ENCODE assay signal across 21 cellular contexts in genomic region chr1:19628879-19629278, GRCh38. TPM values are rescaled to one million over a fixed set of nuclear protein-coding genes. Genes with fewer than 3 reads are reported as not detected.
DNase-seq lines count a peak whose midpoint lies in the region; ATAC-seq and TF ChIP-seq lines count a peak whose summit lies in the region.
"Had no signal": no experiment of that assay in that cellular context is flagged by ENCODE, and none has a peak within 500 bp of the region (broad histone marks: within the 10 kb centered on the region; RNA-seq: fewer than 3 reads in every experiment).

No MANE protein-coding gene starts in this region.

- peaks cover 4% of the 10 kb centered on the region for H3K4me1 ChIP-seq in A673 (ENCODE audit: insufficient read depth, low read length, poor library complexity, severe bottlenecking)
- peaks cover 16% of the 10 kb centered on the region for H3K4me1 ChIP-seq in GM23338 (ENCODE audit: insufficient read depth)
- H3K4me1 ChIP-seq in prostate gland (replicated peaks), result peaks cover 2% of the 10 kb centered on the region
- H3K4me1 ChIP-seq in OCI-LY7 (ENCODE audit: insufficient read depth, low read length, poor library complexity, severe bottlenecking), result no peaks in the 10 kb centered on the region
- H3K4me1 ChIP-seq: A549; BLaER1 treated with 17β-estradiol and CSF1 and Interleukin-3, amounts not matched to agents 10 nM and 100 nM had no signal

- H3K4me3 Mint-ChIP-seq in GM23338, result no peak overlapping the region
- H3K4me3 Mint-ChIP-seq: CD8-positive, alpha-beta memory T cell had no signal

- peaks cover 30% of the 10 kb centered on the region; the same call in 2 of the 3 replicates for H3K36me3 Mint-ChIP-seq in GM23338 (ENCODE audit: low read depth)

- H2AFZ ChIP-seq in GM23338 (no peak overlapping the region), OCI-LY7 (ENCODE audit: low read length) (no peak overlapping the region)

- peak overlapping the region; percentile 11; the same call in 1 of the 2 replicates for H3K4me2 ChIP-seq in GM23338
- no peak overlapping the region for H3K4me2 ChIP-seq in OCI-LY7 (ENCODE audit: low read length)
- H3K4me2 ChIP-seq: A549; BLaER1 treated with 17β-estradiol and CSF1 and Interleukin-3, amounts not matched to agents 10 nM and 100 nM had no signal

- peaks cover 1% of the 10 kb centered on the region for H4K20me1 ChIP-seq in GM23338 (replicated peaks; ENCODE audit: insufficient read depth)
- no peaks in the 10 kb centered on the region for H4K20me1 ChIP-seq in OCI-LY7 (ENCODE audit: insufficient read depth, low read length)

- POLR2A ChIA-PET in A673 (lab: Charles Lee; ENCODE audit: low non-redundant PET), result interaction anchor here (0.6 kb wide), 1 partner anchor 206 kb away, joined by 3 read pairs; no protein-coding TSS in a partner anchor
- POLR2A ChIA-PET in OCI-LY7 (lab: Charles Lee), result interaction anchor here (1.2 kb wide), 1 partner anchor 40 kb away, joined by 3 read pairs; no protein-coding TSS in a partner anchor

- TF ChIP-seq POLR2A in prostate gland (IDR thresholded peaks at IDR 0.05), result no peak

- H3K9me2 ChIP-seq in GM23338 (ENCODE audit: insufficient read depth), result no peaks in the 10 kb centered on the region
- no peaks in the 10 kb centered on the region for H3K9me2 ChIP-seq in OCI-LY7 (ENCODE audit: insufficient read depth, low read length)

- H3K27ac Mint-ChIP-seq in GM23338, result peak overlapping the region; percentile 65; the same call in 1 of the 2 replicates

- intact Hi-C loops in A673 (cut with micrococcal nuclease; ENCODE audit: unreplicated experiment), result no loop called here
- intact Hi-C loops in prostate gland (cut with DNase I), result no loop called here
- intact Hi-C loops in OCI-LY7 (cut with micrococcal nuclease; ENCODE audit: unreplicated experiment), result no loop called here

- no peak for DNase-seq in A673 (ENCODE audit: low spot score)
- peak; percentile 27 for DNase-seq in GM23338 (ENCODE audit: low spot score)
- DNase-seq in globus pallidus (ENCODE audit: low spot score), result peak; percentile 46
- DNase-seq in prostate gland (ENCODE audit: low spot score), result peak; percentile 33
- no peak for DNase-seq in NCI-H524 treated with DMSO at 0.1 percent for 48 hours (lab: John Stamatoyannopoulos, UW)
- no peak for DNase-seq in OCI-LY7 (ENCODE audit: low spot score)
- DNase-seq in UCSD-AML1 (lab: John Stamatoyannopoulos, UW; ENCODE audit: unreplicated experiment), result no peak
- DNase-seq: CD8-positive, alpha-beta memory T cell; IMR-90; Karpas-422; MG63; NCI-H1048; NCI-H1436 treated with DMSO at 0.1 percent for 48 hours; NCI-H2029 treated with DMSO at 0.1 percent for 48 hours; NCI-H446 treated with DMSO at 0.1 percent for 48 hours; NCI-H748 treated with DMSO at 0.1 percent for 48 hours; NK-92 treated with Interleukin-12 subunit alpha and Interleukin-12 subunit beta, amount 100 ng/mL, for 24 hours; Right ventricle myocardium superior had no signal

- no peaks in the 10 kb centered on the region for H3F3A ChIP-seq in GM23338 (replicated peaks; ENCODE audit: low read depth)

- no peaks in the 10 kb centered on the region for H3K27me3 ChIP-seq in A673 (replicated peaks; ENCODE audit: insufficient read depth, low read depth, low read length, poor library complexity)
- H3K27me3 ChIP-seq in GM23338 (ENCODE audit: insufficient read depth), result no peaks in the 10 kb centered on the region
- H3K27me3 ChIP-seq in prostate gland (replicated peaks; ENCODE audit: insufficient read depth), result no peaks in the 10 kb centered on the region
- H3K27me3 ChIP-seq: BLaER1 treated with 17β-estradiol and CSF1 and Interleukin-3, amounts not matched to agents 10 nM and 100 nM; MG63 had no signal

- H3K36me3 ChIP-seq in A673 (ENCODE audit: insufficient read depth, low read length, poor library complexity, severe bottlenecking) (peaks cover 15% of the 10 kb centered on the region), GM23338 (ENCODE audit: insufficient read depth) (peaks cover 7% of the 10 kb centered on the region), prostate gland (peaks cover 0 to 4% of the 10 kb centered on the region in 2 donors), OCI-LY7 (ENCODE audit: insufficient read depth, low read length) (peaks cover 51% of the 10 kb centered on the region)

- TF ChIP-seq CTCF in A673 (conservative IDR thresholded peaks at IDR 0.05; ENCODE audit: low read depth, low read length), result no peak
- no peak for TF ChIP-seq CTCF in GM23338 (conservative IDR thresholded peaks at IDR 0.05; ENCODE audit: low read depth in 2 of 2)
- no peak for TF ChIP-seq CTCF in prostate gland (IDR thresholded peaks at IDR 0.05)
- TF ChIP-seq CTCF in OCI-LY7 (conservative IDR thresholded peaks at IDR 0.05; ENCODE audit: low read length), result no peak

- H3K4me3 ChIP-seq in A673 (ENCODE audit: low read depth, low read length, poor library complexity, severe bottlenecking) (no peak overlapping the region), GM23338 (no peak overlapping the region), prostate gland (no peak overlapping the region), OCI-LY7 (ENCODE audit: low read depth, low read length, poor library complexity, severe bottlenecking) (no peak overlapping the region)
- H3K4me3 ChIP-seq: A549; BLaER1 treated with 17β-estradiol and CSF1 and Interleukin-3, amounts not matched to agents 10 nM and 100 nM; MG63 had no signal

- ATAC-seq in GM23338, result peak; percentile 57
- no peak for ATAC-seq in HG03354 (IDR thresholded peaks at IDR 0.05; ENCODE audit: poor library complexity, severe bottlenecking, unreplicated experiment)
- ATAC-seq: A549 had no signal

- no peaks in the 10 kb centered on the region for H3K9me3 Mint-ChIP-seq in GM23338
- H3K9me3 Mint-ChIP-seq: CD8-positive, alpha-beta memory T cell had no signal

- H3K27me3 Mint-ChIP-seq in GM23338 (ENCODE audit: insufficient read depth, low read depth, poor library complexity), result peaks cover 3% of the 10 kb centered on the region
- H3K27me3 Mint-ChIP-seq: CD8-positive, alpha-beta memory T cell had no signal

- CTCF ChIA-PET in A673 (lab: Charles Lee), result no interaction called here
- CTCF ChIA-PET in OCI-LY7 (lab: Charles Lee; ENCODE audit: unreplicated experiment), result no interaction called here

- H3K27ac ChIP-seq in A673 (ENCODE audit: low read depth, low read length, poor library complexity, severe bottlenecking), result peak overlapping the region; percentile 62
- 0 out of 2 replicates have a peak overlapping the region, but pooled peaks have one; percentile 39 for H3K27ac ChIP-seq in GM23338 (ENCODE audit: low read depth)
- H3K27ac ChIP-seq in prostate gland, result peak overlapping the region; percentile 47 to 53
- H3K27ac ChIP-seq in OCI-LY7 (ENCODE audit: low read depth, low read length, poor library complexity, severe bottlenecking), result no peak overlapping the region
- H3K27ac ChIP-seq: A549; BLaER1 treated with 17β-estradiol and CSF1 and Interleukin-3, amounts not matched to agents 10 nM and 100 nM had no signal

- 22% methylated on average over 3 of the region's 3 CpGs for WGBS in prostate gland

- no peaks in the 10 kb centered on the region for H3K9me3 ChIP-seq in A673 (ENCODE audit: low read depth, low read length, poor library complexity, severe bottlenecking)
- no peaks in the 10 kb centered on the region for H3K9me3 ChIP-seq in prostate gland
- no peaks in the 10 kb centered on the region for H3K9me3 ChIP-seq in OCI-LY7 (ENCODE audit: low read length)
- H3K9me3 ChIP-seq: A549; BLaER1 treated with 17β-estradiol and CSF1 and Interleukin-3, amounts not matched to agents 10 nM and 100 nM; MG63 had no signal

- BruUV-seq in A673 (replicated peaks; lab: Mats Ljungman, UMichigan) (no TSS peak), OCI-LY7 (replicated peaks; lab: Mats Ljungman, UMichigan) (no TSS peak)

- H3K79me2 ChIP-seq in GM23338 (replicated peaks; ENCODE audit: insufficient read depth) (no peaks in the 10 kb centered on the region), OCI-LY7 (ENCODE audit: insufficient read depth, low read depth, low read length) (no peaks in the 10 kb centered on the region)

- H3K4me1 Mint-ChIP-seq in GM23338, result peaks cover 20% of the 10 kb centered on the region
- H3K4me1 Mint-ChIP-seq: CD8-positive, alpha-beta memory T cell had no signal

TF ChIP-seq in GM23338, 12 proteins besides CTCF, POLR2A, EP300 and RAD21 (continues in another document):
- TF ChIP-seq ETS1 (IDR thresholded peaks at IDR 0.05), result no peak

RNA-seq across cellular contexts. Expression of gene NBL1, which starts 15.2 kb away (rescaled TPM):
- total RNA-seq in A673 (2021) (7.9 and 12.5 TPM in 2 replicates), prostate gland (100 to 1,000 TPM; 268 to 514 TPM), OCI-LY7 (2022) (not detected in 2 replicates)
- total RNA-seq in GM23338 (2014; rRNA removed; shearing (Covaris generic)), result 8.0 and 10.6 TPM in 2 replicates
- polyA plus RNA-seq in GM23338 (2016; fragmentation: Nextera tagmentation; extraction: Ambion mirVana), result 5.4 and 6.1 TPM in 2 replicates
- total RNA-seq in OCI-LY7 (2014; rRNA removed; shearing (Covaris generic)), result 0.33 TPM in 1 of 2 replicates, not detected in the other

RNA-seq across cellular contexts. Expression of gene HTR6, which starts 35.8 kb away (rescaled TPM):
- total RNA-seq in A673 (2021) (not detected in 2 replicates), prostate gland (not detected), OCI-LY7 (2022) (not detected in 2 replicates)
- 0.66 and 0.82 TPM in 2 replicates for total RNA-seq in GM23338 (2014; rRNA removed; shearing (Covaris generic))
- polyA plus RNA-seq in GM23338 (2016; fragmentation: Nextera tagmentation; extraction: Ambion mirVana), result 0.14 and 0.26 TPM in 2 replicates
- total RNA-seq in OCI-LY7 (2014; rRNA removed; shearing (Covaris generic)), result not detected in 2 replicates
- total RNA-seq: CD8-positive, alpha-beta memory T cell; IMR-90; Right ventricle myocardium superior had no signal
- polyA plus RNA-seq: CD8-positive, alpha-beta memory T cell; IMR-90 had no signal

Comparison
In these comparisons a context has a peak if more than half of its experiments do, and no peak if none do; other contexts are left out.
1. DNase-seq: peak in GM23338 (single experiment), globus pallidus (single experiment) and prostate gland (single experiment); none in A673 (single experiment), NCI-H524 treated with DMSO at 0.1 percent for 48 hours (single experiment), OCI-LY7 (single experiment) and UCSD-AML1 (single experiment).
2. RNA of gene NBL1, which starts 15.2 kb away (total RNA-seq): 268 to 514 TPM in prostate gland; 8.0 to 10.6 TPM in GM23338, 7.9 to 12.5 TPM in A673 and 0.33 TPM in OCI-LY7; every median in the first group is over 10 times any median in the second.